17 cellular contexts compared by ENCODE assay signal in the genomic region with DNA sequence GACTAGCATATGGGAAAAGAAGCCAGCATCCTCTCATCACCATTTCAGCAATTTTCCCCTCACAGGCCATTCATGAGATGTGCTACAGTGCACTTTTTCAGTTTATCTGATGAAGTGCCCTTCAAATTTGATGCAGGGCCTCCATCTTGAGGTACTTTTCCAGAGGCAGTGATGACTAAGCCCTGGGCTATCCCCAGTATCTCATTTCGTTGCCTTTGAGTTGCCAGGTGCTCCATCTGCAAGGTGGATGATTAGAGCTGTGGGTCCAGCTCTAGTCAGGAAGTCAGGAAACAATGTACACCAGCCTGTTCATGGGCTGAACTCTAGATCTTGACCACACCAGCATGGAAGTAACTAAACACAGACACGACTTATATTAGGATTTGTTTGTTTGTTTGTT.
DNase-seq lines count a peak whose midpoint lies in the region; ATAC-seq, FAIRE-seq and TF ChIP-seq lines count a peak whose summit lies in the region.
"Had no signal": no experiment of that assay in that cellular context is flagged by ENCODE, and none has a peak within 500 bp of the region (broad histone marks: within the 10 kb centered on the region; RNA-seq: fewer than 3 reads in every experiment).

No MANE protein-coding gene starts in this region.

- peak; percentile 38; the same call in 1 of the 3 replicates for ATAC-seq in RWPE2 (ENCODE audit: low read depth)
- ATAC-seq in gastroesophageal sphincter = no peak
- ATAC-seq: GM12878, GM23338 had no signal

- no peak for TF ChIP-seq POLR2A in gastroesophageal sphincter (IDR thresholded peaks at IDR 0.05)

- TF ChIP-seq CTCF in RWPE2 (IDR thresholded peaks at IDR 0.05; ENCODE audit: poor library complexity, severe bottlenecking) = no peak
- no peak for TF ChIP-seq CTCF in keratinocyte (optimal IDR thresholded peaks at IDR 0.05 in 1 of 3, IDR thresholded peaks at IDR 0.05 in 1 of 3, conservative IDR thresholded peaks at IDR 0.05 in 1 of 3; ENCODE audit: extremely low read depth in 1 of 3, insufficient read depth in 2 of 3, low read length in 3 of 3)
- TF ChIP-seq CTCF in gastroesophageal sphincter (IDR thresholded peaks at IDR 0.05) = no peak

- FAIRE-seq in keratinocyte (lab: Jason Lieb, UNC) = peak; percentile 9
- FAIRE-seq: GM12878, GM18507 had no signal

- no peak overlapping the region for H3K4me3 ChIP-seq in RWPE2 (ENCODE audit: severe bottlenecking)
- H3K4me3 ChIP-seq in keratinocyte (ENCODE audit: control insufficient read depth in 2 of 3, extremely low read depth in 1 of 3, insufficient read depth in 2 of 3, low read depth in 1 of 3, low read length in 3 of 3) = no peak overlapping the region
- no peak overlapping the region for H3K4me3 ChIP-seq in gastroesophageal sphincter
- H3K4me3 ChIP-seq: BLaER1, GM12878, GM23338 had no signal

- 50% methylated on average over 2 of the region's 2 CpGs; no CpG with 5 or more reads in 1 of the 2 donors for WGBS in gastroesophageal sphincter (ENCODE audit: low coverage in 1 of 2), 2 donors

- dilution Hi-C loops in keratinocyte (cut with MboI; ENCODE audit: extremely low pct_ligation_motif_present, low sequenced_read_pairs) = no loop called here

- H3K27me3 ChIP-seq in RWPE2 (ENCODE audit: insufficient read depth, poor library complexity, severe bottlenecking) (no peaks in the 10 kb centered on the region), keratinocyte (ENCODE audit: control insufficient read depth, extremely low read depth, insufficient read depth, low read length) (no peaks in the 10 kb centered on the region), gastroesophageal sphincter (no peaks in the 10 kb centered on the region)
- H3K27me3 ChIP-seq: BLaER1 had no signal

- H3K9me1 ChIP-seq in keratinocyte (ENCODE audit: control insufficient read depth, extremely low read depth, insufficient read depth, low read length) = no peaks in the 10 kb centered on the region

- TF ChIP-seq EP300 in gastroesophageal sphincter (IDR thresholded peaks at IDR 0.05) = no peak

- H4K20me1 ChIP-seq in keratinocyte (ENCODE audit: control insufficient read depth, extremely low read depth, insufficient read depth, low read length) = no peaks in the 10 kb centered on the region
- H4K20me1 ChIP-seq: BLaER1 had no signal

- H3K9me3 ChIP-seq in RWPE2 (ENCODE audit: severe bottlenecking) (no peaks in the 10 kb centered on the region), keratinocyte (ENCODE audit: control insufficient read depth, low read depth, low read length) (no peaks in the 10 kb centered on the region), gastroesophageal sphincter (peaks cover 0 to 9% (median 0%) of the 10 kb centered on the region in 3 donors)
- H3K9me3 ChIP-seq: BLaER1 had no signal

- peaks cover 30% of the 10 kb centered on the region for H3K4me1 ChIP-seq in RWPE2 (ENCODE audit: insufficient read depth, poor library complexity, severe bottlenecking)
- H3K4me1 ChIP-seq in keratinocyte (ENCODE audit: control insufficient read depth, extremely low read depth, insufficient read depth, low read length) = no peaks in the 10 kb centered on the region
- no peaks in the 10 kb centered on the region for H3K4me1 ChIP-seq in gastroesophageal sphincter

- H3K4me2 ChIP-seq in keratinocyte (ENCODE audit: control insufficient read depth, extremely low read depth, insufficient read depth, low read depth, low read length) = no peak overlapping the region
- H3K4me2 ChIP-seq: BLaER1, GM23338 had no signal

- peak; percentile 40 for DNase-seq in M059J (ENCODE audit: low read depth)
- peak; percentile 14 for DNase-seq in NCI-H2196 treated with DMSO at 0.1 percent for 48 hours (lab: John Stamatoyannopoulos, UW; ENCODE audit: unreplicated experiment)
- DNase-seq in RWPE2 (ENCODE audit: low spot score) = no peak
- no peak for DNase-seq in keratinocyte (ENCODE audit: low read depth, low spot score)
- no peak for DNase-seq in stimulated activated CD4-positive, alpha-beta T cell treated with anti-CD3 and anti-CD28 coated beads, Interleukin-12 subunit alpha, Interleukin-12 subunit beta, amount 100 ng/mL, for 4 hours
- DNase-seq in activated CD4-positive, alpha-beta T cell treated with anti-CD3 and anti-CD28 coated beads, Interleukin-2, amount 50 U/mL, for 4 hours = no peak
- no peak for DNase-seq in activated CD4-positive, alpha-beta T cell treated with anti-CD3 and anti-CD28 coated beads, Interleukin-2, amount 50 U/mL, for 1 hour
- DNase-seq: AML-193; CD8-positive, alpha-beta memory T cell; DMS79; H7 had no signal

- no peak overlapping the region for H3K27ac ChIP-seq in RWPE2 (ENCODE audit: poor library complexity, severe bottlenecking)
- no peak overlapping the region for H3K27ac ChIP-seq in keratinocyte (ENCODE audit: control insufficient read depth, insufficient read depth, low read length)
- H3K27ac ChIP-seq in gastroesophageal sphincter = no peak overlapping the region
- H3K27ac ChIP-seq: BLaER1, HL-60 had no signal

- H3K9ac ChIP-seq in keratinocyte (ENCODE audit: control insufficient read depth, extremely low read depth, insufficient read depth, low read length) = no peak overlapping the region
- H3K9ac ChIP-seq: BLaER1 had no signal

- H3K36me3 ChIP-seq in RWPE2 (ENCODE audit: low read depth) (no peaks in the 10 kb centered on the region), keratinocyte (ENCODE audit: control insufficient read depth in 2 of 2, extremely low read depth in 1 of 2, insufficient read depth in 2 of 2, low read length in 2 of 2) (no peaks in the 10 kb centered on the region), gastroesophageal sphincter (no peaks in the 10 kb centered on the region)
- H3K36me3 ChIP-seq: BLaER1 had no signal

- no peaks in the 10 kb centered on the region for H3K79me2 ChIP-seq in keratinocyte (ENCODE audit: control insufficient read depth, insufficient read depth, low read length)

- no peak overlapping the region for H2AFZ ChIP-seq in keratinocyte (ENCODE audit: control insufficient read depth, low read length)
- H2AFZ ChIP-seq: GM23338 had no signal

Comparison
In these comparisons a context has a peak if more than half of its experiments do, and no peak if none do; other contexts are left out.
1. DNase-seq: peak in M059J (single experiment) and NCI-H2196 treated with DMSO at 0.1 percent for 48 hours (single experiment); none in RWPE2 (single experiment), keratinocyte (single experiment), stimulated activated CD4-positive, alpha-beta T cell treated with anti-CD3 and anti-CD28 coated beads, Interleukin-12 subunit alpha, Interleukin-12 subunit beta, amount 100 ng/mL, for 4 hours (single experiment), activated CD4-positive, alpha-beta T cell treated with anti-CD3 and anti-CD28 coated beads, Interleukin-2, amount 50 U/mL, for 4 hours (0 of 2) and activated CD4-positive, alpha-beta T cell treated with anti-CD3 and anti-CD28 coated beads, Interleukin-2, amount 50 U/mL, for 1 hour (single experiment).